ENCODE assay signal across 2 cellular contexts in the genomic region with DNA sequence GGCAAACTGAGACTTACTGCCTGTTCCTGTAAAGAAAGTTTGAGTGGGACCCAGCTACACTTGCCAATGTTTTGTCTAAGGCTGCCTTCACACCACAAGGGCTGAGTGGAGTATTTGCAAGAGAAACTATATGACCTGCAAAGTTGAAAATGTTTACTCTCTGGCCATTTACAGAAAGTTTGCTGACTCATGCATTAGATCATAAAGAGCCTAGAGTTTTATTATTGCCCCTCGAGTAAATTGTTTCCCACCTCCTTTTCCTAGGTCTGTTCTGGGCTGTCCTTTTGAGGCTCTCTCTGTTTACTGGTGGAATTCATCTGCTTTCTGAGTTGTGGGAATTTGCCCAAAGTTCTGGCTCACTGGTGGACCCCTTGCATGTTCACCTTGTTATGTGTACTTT.
A peak's percentile ranks its signal among the peaks of the same experiment; 100 is the strongest.
TF ChIP-seq lines count a peak whose summit lies in the region.

No MANE protein-coding gene starts in this region.

TF ChIP-seq in A549, 52 proteins besides CTCF, POLR2A, EP300 and RAD21:
- TF ChIP-seq MAFK (IDR thresholded peaks at IDR 0.05; ENCODE audit: partially characterized antibody) (peak; percentile 71), NFE2L2 (conservative IDR thresholded peaks at IDR 0.05; ENCODE audit: low read length) (0 out of 2 replicates have a peak, but pooled peaks have one; percentile 35), EHMT2 (IDR thresholded peaks at IDR 0.05; ENCODE audit: low read depth) (no peak)
TF ChIP-seq in A549: peak in this region for 2.

TF ChIP-seq in K562, 482 proteins besides CTCF, POLR2A, EP300 and RAD21:
- TF ChIP-seq, protein P1, sequence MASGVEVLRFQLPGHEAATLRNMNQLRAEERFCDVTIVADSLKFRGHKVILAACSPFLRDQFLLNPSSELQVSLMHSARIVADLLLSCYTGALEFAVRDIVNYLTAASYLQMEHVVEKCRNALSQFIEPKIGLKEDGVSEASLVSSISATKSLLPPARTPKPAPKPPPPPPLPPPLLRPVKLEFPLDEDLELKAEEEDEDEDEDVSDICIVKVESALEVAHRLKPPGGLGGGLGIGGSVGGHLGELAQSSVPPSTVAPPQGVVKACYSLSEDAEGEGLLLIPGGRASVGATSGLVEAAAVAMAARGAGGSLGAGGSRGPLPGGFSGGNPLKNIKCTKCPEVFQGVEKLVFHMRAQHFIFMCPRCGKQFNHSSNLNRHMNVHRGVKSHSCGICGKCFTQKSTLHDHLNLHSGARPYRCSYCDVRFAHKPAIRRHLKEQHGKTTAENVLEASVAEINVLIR (CRISPR knock-in tag; IDR thresholded peaks at IDR 0.05), result no peak
- TF ChIP-seq MAFK (IDR thresholded peaks at IDR 0.05; ENCODE audit: low read length), result peak; percentile 70; the same call in 1 of the 2 replicates
- peak; percentile 86 for TF ChIP-seq C11orf30 (IDR thresholded peaks at IDR 0.05; ENCODE audit: low read depth)
- TF ChIP-seq ZNF316 (IDR thresholded peaks at IDR 0.05), result peak; percentile 86
- TF ChIP-seq, protein P2, sequence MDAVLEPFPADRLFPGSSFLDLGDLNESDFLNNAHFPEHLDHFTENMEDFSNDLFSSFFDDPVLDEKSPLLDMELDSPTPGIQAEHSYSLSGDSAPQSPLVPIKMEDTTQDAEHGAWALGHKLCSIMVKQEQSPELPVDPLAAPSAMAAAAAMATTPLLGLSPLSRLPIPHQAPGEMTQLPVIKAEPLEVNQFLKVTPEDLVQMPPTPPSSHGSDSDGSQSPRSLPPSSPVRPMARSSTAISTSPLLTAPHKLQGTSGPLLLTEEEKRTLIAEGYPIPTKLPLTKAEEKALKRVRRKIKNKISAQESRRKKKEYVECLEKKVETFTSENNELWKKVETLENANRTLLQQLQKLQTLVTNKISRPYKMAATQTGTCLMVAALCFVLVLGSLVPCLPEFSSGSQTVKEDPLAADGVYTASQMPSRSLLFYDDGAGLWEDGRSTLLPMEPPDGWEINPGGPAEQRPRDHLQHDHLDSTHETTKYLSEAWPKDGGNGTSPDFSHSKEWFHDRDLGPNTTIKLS (IDR thresholded peaks at IDR 0.05; ENCODE audit: borderline replicate concordance, low read depth), result no peak
- peak; percentile 51 for TF ChIP-seq NFE2 (IDR thresholded peaks at IDR 0.05; ENCODE audit: low read depth)
- TF ChIP-seq, protein P3, sequence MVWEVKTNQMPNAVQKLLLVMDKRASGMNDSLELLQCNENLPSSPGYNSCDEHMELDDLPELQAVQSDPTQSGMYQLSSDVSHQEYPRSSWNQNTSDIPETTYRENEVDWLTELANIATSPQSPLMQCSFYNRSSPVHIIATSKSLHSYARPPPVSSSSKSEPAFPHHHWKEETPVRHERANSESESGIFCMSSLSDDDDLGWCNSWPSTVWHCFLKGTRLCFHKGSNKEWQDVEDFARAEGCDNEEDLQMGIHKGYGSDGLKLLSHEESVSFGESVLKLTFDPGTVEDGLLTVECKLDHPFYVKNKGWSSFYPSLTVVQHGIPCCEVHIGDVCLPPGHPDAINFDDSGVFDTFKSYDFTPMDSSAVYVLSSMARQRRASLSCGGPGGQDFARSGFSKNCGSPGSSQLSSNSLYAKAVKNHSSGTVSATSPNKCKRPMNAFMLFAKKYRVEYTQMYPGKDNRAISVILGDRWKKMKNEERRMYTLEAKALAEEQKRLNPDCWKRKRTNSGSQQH (CRISPR knock-in tag; IDR thresholded peaks at IDR 0.05), result no peak
- no peak for TF ChIP-seq CREBBP (IDR thresholded peaks at IDR 0.05; ENCODE audit: low read depth, low read length)
- TF ChIP-seq PCBP2 (IDR thresholded peaks at IDR 0.05; ENCODE audit: low read depth, low read length, poor library complexity, severe bottlenecking), result no peak
- no peak for TF ChIP-seq ZKSCAN3 (CRISPR knock-in tag; IDR thresholded peaks at IDR 0.05)
- TF ChIP-seq, protein P4, sequence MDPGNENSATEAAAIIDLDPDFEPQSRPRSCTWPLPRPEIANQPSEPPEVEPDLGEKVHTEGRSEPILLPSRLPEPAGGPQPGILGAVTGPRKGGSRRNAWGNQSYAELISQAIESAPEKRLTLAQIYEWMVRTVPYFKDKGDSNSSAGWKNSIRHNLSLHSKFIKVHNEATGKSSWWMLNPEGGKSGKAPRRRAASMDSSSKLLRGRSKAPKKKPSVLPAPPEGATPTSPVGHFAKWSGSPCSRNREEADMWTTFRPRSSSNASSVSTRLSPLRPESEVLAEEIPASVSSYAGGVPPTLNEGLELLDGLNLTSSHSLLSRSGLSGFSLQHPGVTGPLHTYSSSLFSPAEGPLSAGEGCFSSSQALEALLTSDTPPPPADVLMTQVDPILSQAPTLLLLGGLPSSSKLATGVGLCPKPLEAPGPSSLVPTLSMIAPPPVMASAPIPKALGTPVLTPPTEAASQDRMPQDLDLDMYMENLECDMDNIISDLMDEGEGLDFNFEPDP (CRISPR knock-in tag; IDR thresholded peaks at IDR 0.05), result no peak
- no peak for TF ChIP-seq ESRRA (IDR thresholded peaks at IDR 0.05; ENCODE audit: borderline replicate concordance, low read depth)
- TF ChIP-seq ZNF75A (CRISPR knock-in tag; IDR thresholded peaks at IDR 0.05), result no peak
- peak; percentile 71 for TF ChIP-seq MAFF (IDR thresholded peaks at IDR 0.05; ENCODE audit: low read length)
- TF ChIP-seq, protein P5, sequence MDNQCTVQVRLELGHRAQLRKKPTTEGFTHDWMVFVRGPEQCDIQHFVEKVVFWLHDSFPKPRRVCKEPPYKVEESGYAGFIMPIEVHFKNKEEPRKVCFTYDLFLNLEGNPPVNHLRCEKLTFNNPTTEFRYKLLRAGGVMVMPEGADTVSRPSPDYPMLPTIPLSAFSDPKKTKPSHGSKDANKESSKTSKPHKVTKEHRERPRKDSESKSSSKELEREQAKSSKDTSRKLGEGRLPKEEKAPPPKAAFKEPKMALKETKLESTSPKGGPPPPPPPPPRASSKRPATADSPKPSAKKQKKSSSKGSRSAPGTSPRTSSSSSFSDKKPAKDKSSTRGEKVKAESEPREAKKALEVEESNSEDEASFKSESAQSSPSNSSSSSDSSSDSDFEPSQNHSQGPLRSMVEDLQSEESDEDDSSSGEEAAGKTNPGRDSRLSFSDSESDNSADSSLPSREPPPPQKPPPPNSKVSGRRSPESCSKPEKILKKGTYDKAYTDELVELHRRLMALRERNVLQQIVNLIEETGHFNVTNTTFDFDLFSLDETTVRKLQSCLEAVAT (IDR thresholded peaks at IDR 0.05), result no peak
- TF ChIP-seq NFE2L1 (tag; IDR thresholded peaks at IDR 0.05; ENCODE audit: borderline replicate concordance, low read depth), result peak; percentile 26; the same call in 1 of the 2 replicates
- no peak for TF ChIP-seq ERF (CRISPR knock-in tag; IDR thresholded peaks at IDR 0.05)
- no peak for TF ChIP-seq FOXK1 (CRISPR knock-in tag; IDR thresholded peaks at IDR 0.05; ENCODE audit: borderline replicate concordance)
- no peak for TF ChIP-seq ILK (tag; IDR thresholded peaks at IDR 0.05; ENCODE audit: borderline replicate concordance, low read depth)
- TF ChIP-seq SP1 (CRISPR knock-in tag; IDR thresholded peaks at IDR 0.05), result no peak
- TF ChIP-seq MAFG (tag; conservative IDR thresholded peaks at IDR 0.05), result peak; percentile 85
- no peak for TF ChIP-seq MCM5 (IDR thresholded peaks at IDR 0.05; ENCODE audit: low read depth)
- TF ChIP-seq CSDE1 (IDR thresholded peaks at IDR 0.05), result no peak
- TF ChIP-seq SMARCA5 (IDR thresholded peaks at IDR 0.05), result no peak
- no peak for TF ChIP-seq ZNF239 (CRISPR knock-in tag; IDR thresholded peaks at IDR 0.05)
- no peak for TF ChIP-seq TOE1 (IDR thresholded peaks at IDR 0.05; ENCODE audit: borderline replicate concordance)
- TF ChIP-seq TOE1 (CRISPR knock-in tag; IDR thresholded peaks at IDR 0.05; ENCODE audit: borderline replicate concordance, low read depth), result no peak
- TF ChIP-seq FOSL1 (tag; conservative IDR thresholded peaks at IDR 0.05), result no peak
